1 cellular context compared by ENCODE assay signal in genomic region chr22:37591823-37592404, GRCh38.
TF ChIP-seq lines count a peak whose summit lies in the region.

No MANE protein-coding gene starts in this region.

TF ChIP-seq in HepG2, 621 proteins besides CTCF, POLR2A, EP300 and RAD21:
- TF ChIP-seq BORCS8-MEF2B (CRISPR knock-in tag; IDR thresholded peaks at IDR 0.05): no peak
TF ChIP-seq in HepG2: peak in this region for 0.
